Comparison of ENCODE assay signal across 22 cellular contexts in the genomic region with DNA sequence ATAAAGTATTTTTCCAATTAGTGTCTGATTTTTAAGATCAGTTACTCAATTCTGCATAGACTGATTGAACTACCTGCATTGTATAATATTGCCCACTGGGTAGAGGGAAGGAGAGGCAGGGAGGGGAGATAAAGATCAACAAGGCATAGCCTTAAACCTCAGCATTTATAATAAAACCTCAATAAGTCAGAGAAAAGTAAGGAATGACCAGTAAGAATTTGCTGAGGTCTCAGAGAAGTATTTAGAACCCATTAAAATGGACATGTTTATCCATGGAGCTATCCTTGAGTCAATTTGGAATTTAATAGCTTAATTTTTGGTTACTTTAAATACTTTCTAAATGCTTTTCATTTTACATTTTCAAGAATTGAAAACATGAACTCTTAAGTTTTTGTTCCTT.
A peak's percentile ranks its signal among the peaks of the same experiment; 100 is the strongest.
DNase-seq lines count a peak whose midpoint lies in the region; ATAC-seq, FAIRE-seq and TF ChIP-seq lines count a peak whose summit lies in the region.
"Had no signal": no experiment of that assay in that cellular context is flagged by ENCODE, and none has a peak within 500 bp of the region (broad histone marks: within the 10 kb centered on the region; RNA-seq: fewer than 3 reads in every experiment).

No MANE protein-coding gene starts in this region.

- peak; percentile 63 for FAIRE-seq in G401.6 (lab: Jason Lieb, UNC)
- FAIRE-seq: A549, GM12878, GM12892, GM18507 had no signal

- no peaks in the 10 kb centered on the region for H3K27me3 ChIP-seq in BJ (ENCODE audit: control insufficient read depth, insufficient read depth, low read length)
- H3K27me3 ChIP-seq: BLaER1 had no signal

- CTCF ChIA-PET in BJ (lab: Yijun Ruan, JAX): no interaction called here

- no peaks in the 10 kb centered on the region for H3K36me3 ChIP-seq in BJ (ENCODE audit: control insufficient read depth, insufficient read depth, low read length)

- no peak for TF ChIP-seq CTCF in BJ (IDR thresholded peaks at IDR 0.05; ENCODE audit: insufficient read depth, low read depth, low read length)
- no peak for TF ChIP-seq CTCF in fibroblast of villous mesenchyme (IDR thresholded peaks at IDR 0.05; ENCODE audit: insufficient read depth, low read depth, low read length)

- no peak overlapping the region for H3K4me3 ChIP-seq in BJ (ENCODE audit: low read depth, low read length)
- no peak overlapping the region for H3K4me3 ChIP-seq in fibroblast of villous mesenchyme (ENCODE audit: low read depth, low read length)
- H3K4me3 ChIP-seq: A549, BLaER1, GM12878 had no signal

- no peak for ATAC-seq in HG03159 (IDR thresholded peaks at IDR 0.05; ENCODE audit: unreplicated experiment)
- ATAC-seq: A549, GM12878 had no signal

- DNase-seq in BJ (ENCODE audit: low read depth): peak; percentile 34
- peak; percentile 10 for DNase-seq in fibroblast of villous mesenchyme (ENCODE audit: low read depth)
- no peak for DNase-seq in H4 (ENCODE audit: low spot score)
- DNase-seq: AML-193; C1 segment of cervical spinal cord; CD4-positive, alpha-beta memory T cell; CD4-positive, CD25-positive, alpha-beta regulatory T cell; CD8-positive, alpha-beta memory T cell; COR-L47; DMS 273 treated with DMSO at 0.1 percent for 48 hours; DMS153; DMS53; DMS79; DND-41; GDM1 had no signal

- POLR2A ChIA-PET in BJ (lab: Charles Lee): no interaction called here
